8 cellular contexts compared by ENCODE assay signal in the genomic region with DNA sequence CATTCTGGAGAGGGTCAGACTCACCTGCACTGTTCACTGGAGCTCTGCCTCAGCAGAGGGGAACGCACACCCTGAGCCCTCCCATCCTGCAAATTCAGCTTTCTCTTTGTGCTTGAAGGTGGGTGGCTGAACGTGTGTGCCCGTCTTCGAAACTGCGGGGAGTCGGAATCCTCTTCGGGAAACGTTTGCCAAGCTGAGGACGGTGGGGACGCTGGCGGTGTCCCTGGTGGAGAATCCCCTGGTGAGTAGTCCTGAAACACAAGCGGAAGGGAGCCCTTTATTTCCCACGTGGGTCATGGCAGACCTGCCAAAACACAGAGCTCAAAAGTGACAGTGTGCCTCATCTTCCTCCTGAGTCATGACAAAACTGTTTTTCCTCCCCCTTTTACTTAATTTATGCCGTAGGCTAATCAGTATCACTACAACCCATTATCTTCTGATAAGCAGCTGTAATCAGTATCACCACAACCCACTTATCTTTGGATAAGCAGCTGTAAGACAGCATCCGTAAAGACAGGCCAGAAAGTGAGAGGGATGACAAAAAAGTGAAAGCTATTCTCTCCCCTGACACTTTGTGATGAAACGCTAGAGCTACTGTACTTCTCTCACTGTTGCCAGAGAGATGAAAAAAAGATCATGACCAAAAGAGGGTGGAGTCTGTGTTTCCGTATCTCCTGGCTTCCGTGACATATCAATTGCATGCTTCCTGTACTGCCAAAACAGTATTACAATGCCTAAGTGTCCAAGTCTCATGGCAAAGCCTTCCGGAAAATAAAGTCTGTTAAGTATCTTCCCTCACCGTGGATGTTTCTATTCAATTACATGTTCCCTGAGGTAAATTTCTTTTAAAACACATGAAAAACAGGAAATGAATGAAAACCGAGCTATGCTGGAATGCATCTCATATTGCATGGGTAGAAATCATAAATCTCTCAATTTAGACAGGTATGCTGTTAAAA.
DNase-seq lines count a peak whose midpoint lies in the region; TF ChIP-seq lines count a peak whose summit lies in the region.

No MANE protein-coding gene starts in this region.

- H3K9me3 ChIP-seq in mesenchymal stem cell (ENCODE audit: control insufficient read depth, low read length) = no peaks in the 10 kb centered on the region
- H3K9me3 ChIP-seq in suprapubic skin = no peaks in the 10 kb centered on the region

- H3K36me3 ChIP-seq in mesenchymal stem cell (ENCODE audit: control insufficient read depth in 1 of 2, insufficient read depth in 2 of 2, low read depth in 1 of 2, low read length in 2 of 2) = peaks cover 3 to 10% of the 10 kb centered on the region in 2 experiments
- H3K36me3 ChIP-seq in suprapubic skin = peaks cover 10% of the 10 kb centered on the region

- no peak for TF ChIP-seq CTCF in GM12875 (IDR thresholded peaks at IDR 0.05; ENCODE audit: borderline replicate concordance, insufficient read depth, low read depth, low read length)
- no peak for TF ChIP-seq CTCF in suprapubic skin (IDR thresholded peaks at IDR 0.05)

- H2BK15ac ChIP-seq in mesenchymal stem cell (ENCODE audit: low read depth, poor library complexity, severe bottlenecking) = no peak overlapping the region

- no peak overlapping the region for H2BK5ac ChIP-seq in mesenchymal stem cell (ENCODE audit: low read depth, low read length, poor library complexity, severe bottlenecking)

- no peak overlapping the region for H2BK120ac ChIP-seq in mesenchymal stem cell (ENCODE audit: low read depth, low read length)

- POLR2A ChIA-PET in HEK293T (lab: Yijun Ruan, JAX) = interaction anchor here (1.1 kb wide), 1 partner anchor 15 kb away, joined by 3 read pairs; no protein-coding TSS in a partner anchor

- peak overlapping the region; percentile 47 for H4K8ac ChIP-seq in mesenchymal stem cell (ENCODE audit: low read length)

- no peaks in the 10 kb centered on the region for H3K9me3 Mint-ChIP-seq in activated naive CD8-positive, alpha-beta T cell (ENCODE audit: low read depth)

- no peak for TF ChIP-seq EP300 in suprapubic skin (IDR thresholded peaks at IDR 0.05)

- peak overlapping the region in 1 of 2 experiments; percentile 40 for H3K4ac ChIP-seq in mesenchymal stem cell (ENCODE audit: low read depth in 1 of 2, low read length in 2 of 2)

- no peak for TF ChIP-seq POLR2A in suprapubic skin (IDR thresholded peaks at IDR 0.05)

- CTCF ChIA-PET in HEK293T (lab: Yijun Ruan, JAX) = interaction anchor here (0.5 to 1.1 kb wide), 5 partner anchors 31 to 990 kb away, joined by 3 to 4 read pairs (median 3); no protein-coding TSS in a partner anchor

- H2AFZ ChIP-seq in mesenchymal stem cell (ENCODE audit: low read depth, low read length) = no peak overlapping the region

- H2AK5ac ChIP-seq in mesenchymal stem cell (ENCODE audit: low read length, severe bottlenecking) = no peak overlapping the region

- H3K4me1 ChIP-seq in mesenchymal stem cell (ENCODE audit: control insufficient read depth, insufficient read depth, low read depth, low read length) = no peaks in the 10 kb centered on the region
- H3K4me1 ChIP-seq in suprapubic skin = no peaks in the 10 kb centered on the region

- H3K23ac ChIP-seq in mesenchymal stem cell (ENCODE audit: low read length in 2 of 2) = no peak overlapping the region

- H3K4me2 ChIP-seq in mesenchymal stem cell (ENCODE audit: low read length, poor library complexity, severe bottlenecking) = no peak overlapping the region

- H3K4me3 ChIP-seq in GM12875 (ENCODE audit: low read depth, low read length) (peak overlapping the region; percentile 36), mesenchymal stem cell (ENCODE audit: insufficient read depth in 1 of 2, low read depth in 1 of 2, low read length in 2 of 2) (peak overlapping the region in 1 of 2 experiments; percentile 58), suprapubic skin (peak overlapping the region; percentile 26)

- H3K27me3 ChIP-seq in mesenchymal stem cell (ENCODE audit: control insufficient read depth in 1 of 2, insufficient read depth in 1 of 2, low read length in 2 of 2) = no peaks in the 10 kb centered on the region
- no peaks in the 10 kb centered on the region for H3K27me3 ChIP-seq in suprapubic skin

- H3K27me3 Mint-ChIP-seq in activated naive CD8-positive, alpha-beta T cell = no peaks in the 10 kb centered on the region

- WGBS in mesenchymal stem cell = 59% methylated on average over 17 of the region's 21 CpGs
- WGBS in suprapubic skin = 51% methylated on average over 21 of the region's 21 CpGs

- no peak overlapping the region for H4K91ac ChIP-seq in mesenchymal stem cell (ENCODE audit: low read length)

- H3K27ac Mint-ChIP-seq in activated naive CD8-positive, alpha-beta T cell = peak overlapping the region; percentile 99

- peaks cover 9% of the 10 kb centered on the region for H3K36me3 Mint-ChIP-seq in activated naive CD8-positive, alpha-beta T cell

- no peaks in the 10 kb centered on the region for H3K79me1 ChIP-seq in mesenchymal stem cell (replicated peaks; ENCODE audit: low read length, poor library complexity, severe bottlenecking)

- no peak overlapping the region for H2BK12ac ChIP-seq in mesenchymal stem cell (ENCODE audit: low read length in 2 of 2)

- H3K4me3 Mint-ChIP-seq in activated naive CD8-positive, alpha-beta T cell = peak overlapping the region; percentile 94

- H3K27ac ChIP-seq in mesenchymal stem cell (ENCODE audit: low read length, poor library complexity, severe bottlenecking) (no peak overlapping the region), suprapubic skin (no peak overlapping the region)

- H3K9ac ChIP-seq in mesenchymal stem cell (ENCODE audit: low read length) = peak overlapping the region; percentile 61

- H3K18ac ChIP-seq in mesenchymal stem cell (ENCODE audit: low read depth in 1 of 2, low read length in 2 of 2) = no peak overlapping the region

- peaks cover 45% of the 10 kb centered on the region for H3K4me1 Mint-ChIP-seq in activated naive CD8-positive, alpha-beta T cell (ENCODE audit: low read depth)

- no peak for DNase-seq in HEK293T (ENCODE audit: extremely low spot score)
- DNase-seq in OCI-M2 (lab: John Stamatoyannopoulos, UW; ENCODE audit: unreplicated experiment) = peak; percentile 50
- peak; percentile 75 for DNase-seq in mesenchymal stem cell
- no peak for DNase-seq in suprapubic skin (ENCODE audit: low spot score in 2 of 2)
- DNase-seq in NCI-H2196 (lab: John Stamatoyannopoulos, UW; ENCODE audit: unreplicated experiment) = no peak
- DNase-seq in Ammon's horn (ENCODE audit: low spot score) = no peak

- H3K14ac ChIP-seq in mesenchymal stem cell (ENCODE audit: low read length in 2 of 2) = peak overlapping the region in 1 of 2 experiments; percentile 6

TF ChIP-seq in HEK293T, 16 proteins besides CTCF, POLR2A, EP300 and RAD21:
- TF ChIP-seq BHLHE40 (IDR thresholded peaks at IDR 0.05; ENCODE audit: borderline replicate concordance) (no peak), ZNF384 (IDR thresholded peaks at IDR 0.05) (no peak), ARNT (IDR thresholded peaks at IDR 0.05) (no peak)
- TF ChIP-seq, protein P1, sequence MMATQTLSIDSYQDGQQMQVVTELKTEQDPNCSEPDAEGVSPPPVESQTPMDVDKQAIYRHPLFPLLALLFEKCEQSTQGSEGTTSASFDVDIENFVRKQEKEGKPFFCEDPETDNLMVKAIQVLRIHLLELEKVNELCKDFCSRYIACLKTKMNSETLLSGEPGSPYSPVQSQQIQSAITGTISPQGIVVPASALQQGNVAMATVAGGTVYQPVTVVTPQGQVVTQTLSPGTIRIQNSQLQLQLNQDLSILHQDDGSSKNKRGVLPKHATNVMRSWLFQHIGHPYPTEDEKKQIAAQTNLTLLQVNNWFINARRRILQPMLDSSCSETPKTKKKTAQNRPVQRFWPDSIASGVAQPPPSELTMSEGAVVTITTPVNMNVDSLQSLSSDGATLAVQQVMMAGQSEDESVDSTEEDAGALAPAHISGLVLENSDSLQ (IDR thresholded peaks at IDR 0.05) = peak; percentile 44; the same call in 1 of the 2 replicates

Comparison
In these comparisons a context has a peak if more than half of its experiments do, and no peak if none do; other contexts are left out.
1. DNase-seq: peak in OCI-M2 (single experiment) and mesenchymal stem cell (single experiment); none in HEK293T (single experiment), suprapubic skin (0 of 2), NCI-H2196 (single experiment) and Ammon's horn (single experiment).